1 cellular context compared by ENCODE assay signal in genomic region chr11:96103102-96103501, GRCh38.
TF ChIP-seq lines count a peak whose summit lies in the region.

No MANE protein-coding gene starts in this region.

TF ChIP-seq in K562, 482 proteins besides CTCF, POLR2A, EP300 and RAD21 (continued from another document):
- TF ChIP-seq TCF15 (CRISPR knock-in tag; IDR thresholded peaks at IDR 0.05) (no peak), ARID1B (IDR thresholded peaks at IDR 0.05) (peak; percentile 74), FOXP4 (CRISPR knock-in tag; IDR thresholded peaks at IDR 0.05; ENCODE audit: borderline replicate concordance) (no peak), FUS (optimal IDR thresholded peaks at IDR 0.05; ENCODE audit: low read depth, low read length) (no peak), DPF2 (IDR thresholded peaks at IDR 0.05) (peak; percentile 54; the same call in 1 of the 2 replicates), RHOXF2B (CRISPR knock-in tag; conservative IDR thresholded peaks at IDR 0.05) (no peak), UBTF (IDR thresholded peaks at IDR 0.05; ENCODE audit: borderline replicate concordance in 1 of 2, low read depth in 2 of 2, low read length in 2 of 2) (no peak), TCFL5 (CRISPR knock-in tag; conservative IDR thresholded peaks at IDR 0.05) (no peak), ZBTB1 (CRISPR knock-in tag; IDR thresholded peaks at IDR 0.05; ENCODE audit: borderline replicate concordance, low read depth) (no peak), E2F1 (CRISPR knock-in tag; IDR thresholded peaks at IDR 0.05) (no peak), ZNF408 (CRISPR knock-in tag; IDR thresholded peaks at IDR 0.05; ENCODE audit: low read depth) (no peak), SIN3B (IDR thresholded peaks at IDR 0.05; ENCODE audit: low read depth) (no peak), FOXK2 (conservative IDR thresholded peaks at IDR 0.05 in 1 of 2, IDR thresholded peaks at IDR 0.05 in 1 of 2; ENCODE audit: low read depth in 2 of 2) (no peak), KDM4B (IDR thresholded peaks at IDR 0.05; ENCODE audit: borderline replicate concordance in 2 of 2, low read depth in 1 of 2) (no peak), TSHZ1 (CRISPR knock-in tag; IDR thresholded peaks at IDR 0.05) (no peak), TAL1 (IDR thresholded peaks at IDR 0.05) (peak; percentile 7; the same call in 1 of the 2 replicates), NR2F6 (CRISPR knock-in tag; IDR thresholded peaks at IDR 0.05) (no peak), NFE2 (IDR thresholded peaks at IDR 0.05; ENCODE audit: low read depth) (0 out of 2 replicates have a peak, but pooled peaks have one; percentile 17), TCF3 (CRISPR knock-in tag; IDR thresholded peaks at IDR 0.05) (peak; percentile 59), CHD1 (IDR thresholded peaks at IDR 0.05; ENCODE audit: low read length) (no peak), TOE1 (IDR thresholded peaks at IDR 0.05; ENCODE audit: borderline replicate concordance) (no peak), TOE1 (CRISPR knock-in tag; IDR thresholded peaks at IDR 0.05; ENCODE audit: borderline replicate concordance, low read depth) (no peak), SOX6 (IDR thresholded peaks at IDR 0.05) (0 out of 2 replicates have a peak, but pooled peaks have one; percentile 30), TCF7L2 (IDR thresholded peaks at IDR 0.05; ENCODE audit: low read depth, low read length) (no peak), SMAD4 (CRISPR knock-in tag; conservative IDR thresholded peaks at IDR 0.05) (no peak), PHF8 (IDR thresholded peaks at IDR 0.05; ENCODE audit: borderline replicate concordance, low read length) (no peak), PURB (CRISPR knock-in tag; IDR thresholded peaks at IDR 0.05; ENCODE audit: low read depth) (no peak), CHCHD3 (CRISPR knock-in tag; IDR thresholded peaks at IDR 0.05) (no peak), ETV6 (IDR thresholded peaks at IDR 0.05; ENCODE audit: borderline replicate concordance in 1 of 2, low read depth in 2 of 2, low read length in 1 of 2) (no peak), ETV6 (CRISPR knock-in tag; IDR thresholded peaks at IDR 0.05; ENCODE audit: borderline replicate concordance) (no peak), GATAD2A (IDR thresholded peaks at IDR 0.05) (no peak), RBM14 (IDR thresholded peaks at IDR 0.05; ENCODE audit: borderline replicate concordance, insufficient read depth, low read depth, low read length) (no peak), RB1 (IDR thresholded peaks at IDR 0.05; ENCODE audit: low read depth) (no peak), ZNF280B (CRISPR knock-in tag; IDR thresholded peaks at IDR 0.05) (no peak), ZFP30 (CRISPR knock-in tag; IDR thresholded peaks at IDR 0.05; ENCODE audit: borderline replicate concordance) (no peak), NR1H2 (CRISPR knock-in tag; IDR thresholded peaks at IDR 0.05) (no peak), ZSCAN29 (IDR thresholded peaks at IDR 0.05) (no peak), RCOR1 (IDR thresholded peaks at IDR 0.05; ENCODE audit: borderline replicate concordance in 1 of 2, low read depth in 2 of 2, low read length in 2 of 2) (peak in 1 of 2 experiments; percentile 64; a peak in 1 of 4 replicates), CGGBP1 (CRISPR knock-in tag; IDR thresholded peaks at IDR 0.05) (no peak), ZNF133 (CRISPR knock-in tag; IDR thresholded peaks at IDR 0.05) (no peak), FOXK1 (CRISPR knock-in tag; IDR thresholded peaks at IDR 0.05; ENCODE audit: borderline replicate concordance) (no peak), RBM15 (IDR thresholded peaks at IDR 0.05; ENCODE audit: insufficient read depth, low read length) (no peak), MTA2 (IDR thresholded peaks at IDR 0.05; ENCODE audit: low read depth) (0 out of 2 replicates have a peak, but pooled peaks have one; percentile 15), IFI16 (CRISPR knock-in tag; IDR thresholded peaks at IDR 0.05) (no peak), ARID3A (IDR thresholded peaks at IDR 0.05; ENCODE audit: borderline replicate concordance, low read depth, low read length) (peak; percentile 16; the same call in 1 of the 2 replicates), EWSR1 (IDR thresholded peaks at IDR 0.05; ENCODE audit: borderline replicate concordance, low read depth, partially characterized antibody) (no peak), KAT2B (IDR thresholded peaks at IDR 0.05; ENCODE audit: low read depth, low read length) (no peak), TEAD4 (IDR thresholded peaks at IDR 0.05; ENCODE audit: low read length) (peak; percentile 50; the same call in 1 of the 2 replicates), TEAD4 (CRISPR knock-in tag; IDR thresholded peaks at IDR 0.05; ENCODE audit: borderline replicate concordance) (no peak), MTF1 (CRISPR knock-in tag; IDR thresholded peaks at IDR 0.05; ENCODE audit: borderline replicate concordance) (no peak), HMGXB4 (CRISPR knock-in tag; IDR thresholded peaks at IDR 0.05) (no peak), ZC3H11A (IDR thresholded peaks at IDR 0.05; ENCODE audit: low read depth, low read length) (no peak), ELF1 (tag; IDR thresholded peaks at IDR 0.05) (no peak)
TF ChIP-seq in K562: peak in this region for 22.
